1 cellular context compared by ENCODE assay signal in the genomic region with DNA sequence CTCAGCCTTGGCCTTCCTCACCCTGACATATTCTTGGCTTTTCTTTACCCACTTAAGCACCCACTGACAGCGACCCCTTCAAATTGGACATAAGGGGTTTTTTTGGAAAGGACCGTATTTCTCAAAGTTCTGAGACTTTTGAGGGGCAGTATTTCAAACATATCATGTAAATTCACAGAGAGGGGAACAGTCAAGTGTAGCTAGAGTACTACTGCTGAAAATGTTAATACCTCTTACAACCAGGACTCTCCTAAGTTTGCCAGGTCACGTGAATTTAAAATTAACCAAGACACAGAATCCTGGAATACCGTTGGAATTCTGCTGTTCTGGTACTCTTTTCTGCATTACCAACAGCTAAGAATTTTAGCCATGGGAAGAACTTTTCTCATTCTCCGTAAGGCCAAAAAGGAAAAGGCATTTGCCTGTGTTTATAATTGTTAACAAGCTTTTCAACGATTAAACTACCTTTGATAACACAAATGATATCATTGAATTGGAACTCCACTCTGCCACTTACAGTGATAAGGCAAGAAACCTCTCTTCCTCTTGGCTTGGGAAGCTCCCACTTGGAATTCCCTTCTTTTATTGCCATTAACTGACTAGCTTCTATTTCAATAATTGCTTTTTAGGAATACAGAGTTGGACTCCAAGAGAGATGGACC.
TF ChIP-seq lines count a peak whose summit lies in the region.

No MANE protein-coding gene starts in this region.

TF ChIP-seq in K562, 482 proteins besides CTCF, POLR2A, EP300 and RAD21 (continued from another document):
- TF ChIP-seq, protein P1, sequence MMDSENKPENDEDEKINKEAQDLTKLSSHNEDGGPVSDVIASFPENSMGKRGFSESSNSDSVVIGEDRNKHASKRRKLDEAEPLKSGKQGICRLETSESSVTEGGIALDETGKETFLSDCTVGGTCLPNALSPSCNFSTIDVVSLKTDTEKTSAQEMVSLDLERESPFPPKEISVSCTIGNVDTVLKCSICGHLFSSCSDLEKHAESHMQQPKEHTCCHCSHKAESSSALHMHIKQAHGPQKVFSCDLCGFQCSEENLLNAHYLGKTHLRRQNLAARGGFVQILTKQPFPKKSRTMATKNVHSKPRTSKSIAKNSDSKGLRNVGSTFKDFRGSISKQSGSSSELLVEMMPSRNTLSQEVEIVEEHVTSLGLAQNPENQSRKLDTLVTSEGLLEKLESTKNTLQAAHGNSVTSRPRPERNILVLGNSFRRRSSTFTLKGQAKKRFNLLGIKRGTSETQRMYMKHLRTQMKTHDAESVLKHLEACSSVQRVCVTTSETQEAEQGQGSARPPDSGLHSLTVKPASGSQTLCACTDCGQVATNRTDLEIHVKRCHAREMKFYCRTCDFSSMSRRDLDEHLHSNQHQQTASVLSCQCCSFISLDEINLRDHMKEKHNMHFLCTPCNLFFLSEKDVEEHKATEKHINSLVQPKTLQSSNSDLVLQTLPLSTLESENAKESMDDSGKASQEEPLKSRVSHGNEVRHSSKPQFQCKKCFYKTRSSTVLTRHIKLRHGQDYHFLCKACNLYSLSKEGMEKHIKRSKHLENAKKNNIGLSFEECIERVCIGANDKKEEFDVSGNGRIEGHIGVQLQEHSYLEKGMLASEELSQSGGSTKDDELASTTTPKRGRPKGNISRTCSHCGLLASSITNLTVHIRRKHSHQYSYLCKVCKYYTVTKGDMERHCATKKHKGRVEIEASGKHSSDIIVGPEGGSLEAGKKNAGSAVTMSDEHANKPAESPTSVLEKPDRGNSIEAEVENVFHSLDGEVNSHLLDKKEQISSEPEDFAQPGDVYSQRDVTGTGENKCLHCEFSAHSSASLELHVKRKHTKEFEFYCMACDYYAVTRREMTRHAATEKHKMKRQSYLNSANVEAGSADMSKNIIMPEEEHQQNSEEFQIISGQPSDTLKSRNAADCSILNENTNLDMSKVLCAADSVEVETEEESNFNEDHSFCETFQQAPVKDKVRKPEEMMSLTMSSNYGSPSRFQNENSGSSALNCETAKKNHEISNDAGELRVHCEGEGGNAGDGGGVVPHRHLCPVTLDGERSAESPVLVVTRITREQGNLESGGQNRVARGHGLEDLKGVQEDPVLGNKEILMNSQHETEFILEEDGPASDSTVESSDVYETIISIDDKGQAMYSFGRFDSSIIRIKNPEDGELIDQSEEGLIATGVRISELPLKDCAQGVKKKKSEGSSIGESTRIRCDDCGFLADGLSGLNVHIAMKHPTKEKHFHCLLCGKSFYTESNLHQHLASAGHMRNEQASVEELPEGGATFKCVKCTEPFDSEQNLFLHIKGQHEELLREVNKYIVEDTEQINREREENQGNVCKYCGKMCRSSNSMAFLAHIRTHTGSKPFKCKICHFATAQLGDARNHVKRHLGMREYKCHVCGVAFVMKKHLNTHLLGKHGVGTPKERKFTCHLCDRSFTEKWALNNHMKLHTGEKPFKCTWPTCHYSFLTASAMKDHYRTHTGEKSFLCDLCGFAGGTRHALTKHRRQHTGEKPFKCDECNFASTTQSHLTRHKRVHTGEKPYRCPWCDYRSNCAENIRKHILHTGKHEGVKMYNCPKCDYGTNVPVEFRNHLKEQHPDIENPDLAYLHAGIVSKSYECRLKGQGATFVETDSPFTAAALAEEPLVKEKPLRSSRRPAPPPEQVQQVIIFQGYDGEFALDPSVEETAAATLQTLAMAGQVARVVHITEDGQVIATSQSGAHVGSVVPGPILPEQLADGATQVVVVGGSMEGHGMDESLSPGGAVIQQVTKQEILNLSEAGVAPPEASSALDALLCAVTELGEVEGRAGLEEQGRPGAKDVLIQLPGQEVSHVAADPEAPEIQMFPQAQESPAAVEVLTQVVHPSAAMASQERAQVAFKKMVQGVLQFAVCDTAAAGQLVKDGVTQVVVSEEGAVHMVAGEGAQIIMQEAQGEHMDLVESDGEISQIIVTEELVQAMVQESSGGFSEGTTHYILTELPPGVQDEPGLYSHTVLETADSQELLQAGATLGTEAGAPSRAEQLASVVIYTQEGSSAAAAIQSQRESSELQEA (IDR thresholded peaks at IDR 0.05; ENCODE audit: low read depth), result no peak
- no peak for TF ChIP-seq HCFC1 (IDR thresholded peaks at IDR 0.05; ENCODE audit: low read depth, low read length)
- TF ChIP-seq ZBTB7A (IDR thresholded peaks at IDR 0.05; ENCODE audit: borderline replicate concordance, control insufficient read depth, low read depth, low read length), result no peak
- TF ChIP-seq, protein P2, sequence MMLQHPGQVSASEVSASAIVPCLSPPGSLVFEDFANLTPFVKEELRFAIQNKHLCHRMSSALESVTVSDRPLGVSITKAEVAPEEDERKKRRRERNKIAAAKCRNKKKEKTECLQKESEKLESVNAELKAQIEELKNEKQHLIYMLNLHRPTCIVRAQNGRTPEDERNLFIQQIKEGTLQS (IDR thresholded peaks at IDR 0.05), result no peak
- TF ChIP-seq, protein P2 (CRISPR knock-in tag; conservative IDR thresholded peaks at IDR 0.05), result no peak
- TF ChIP-seq KLF1 (tag; IDR thresholded peaks at IDR 0.05), result 0 out of 2 replicates have a peak, but pooled peaks have one; percentile 2
- TF ChIP-seq TBP (optimal IDR thresholded peaks at IDR 0.05; ENCODE audit: low read depth, low read length), result no peak
- no peak for TF ChIP-seq FOXJ2 (tag; IDR thresholded peaks at IDR 0.05)
- TF ChIP-seq, protein P3, sequence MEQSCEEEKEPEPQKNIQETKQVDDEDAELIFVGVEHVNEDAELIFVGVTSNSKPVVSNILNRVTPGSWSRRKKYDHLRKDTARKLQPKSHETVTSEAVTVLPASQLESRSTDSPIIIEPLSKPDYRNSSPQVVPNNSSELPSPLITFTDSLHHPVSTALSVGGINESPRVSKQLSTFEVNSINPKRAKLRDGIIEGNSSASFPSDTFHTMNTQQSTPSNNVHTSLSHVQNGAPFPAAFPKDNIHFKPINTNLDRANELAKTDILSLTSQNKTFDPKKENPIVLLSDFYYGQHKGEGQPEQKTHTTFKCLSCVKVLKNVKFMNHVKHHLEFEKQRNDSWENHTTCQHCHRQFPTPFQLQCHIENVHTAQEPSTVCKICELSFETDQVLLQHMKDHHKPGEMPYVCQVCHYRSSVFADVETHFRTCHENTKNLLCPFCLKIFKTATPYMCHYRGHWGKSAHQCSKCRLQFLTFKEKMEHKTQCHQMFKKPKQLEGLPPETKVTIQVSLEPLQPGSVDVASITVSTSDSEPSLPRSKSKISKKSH (CRISPR knock-in tag; IDR thresholded peaks at IDR 0.05), result no peak
- TF ChIP-seq ETV5 (CRISPR knock-in tag; IDR thresholded peaks at IDR 0.05; ENCODE audit: low read depth), result no peak
